ENCODE assay signal across 9 cellular contexts in genomic region chr6:132780770-132781371, GRCh38.
A peak's percentile ranks its signal among the peaks of the same experiment; 100 is the strongest.
DNase-seq lines count a peak whose midpoint lies in the region; ATAC-seq and TF ChIP-seq lines count a peak whose summit lies in the region.
"Had no signal": no experiment of that assay in that cellular context is flagged by ENCODE, and none has a peak within 500 bp of the region (broad histone marks: within the 10 kb centered on the region; RNA-seq: fewer than 3 reads in every experiment).

No MANE protein-coding gene starts in this region.

- H2AFZ ChIP-seq in OCI-LY1 (ENCODE audit: low read length) = no peak overlapping the region

- no peak overlapping the region for H3K27ac ChIP-seq in OCI-LY1 (ENCODE audit: low read depth, low read length, poor library complexity, severe bottlenecking)
- H3K27ac ChIP-seq: SJSA1 had no signal

- DNase-seq in ACHN (peak; percentile 23), fibroblast of gingiva (ENCODE audit: low read depth) (peak; percentile 34), NCI-H2227 treated with DMSO at 0.1 percent for 48 hours (lab: John Stamatoyannopoulos, UW) (no peak), NCI-H510A (lab: John Stamatoyannopoulos, UW) (no peak), NCI-H82 (lab: John Stamatoyannopoulos, UW) (no peak)
- DNase-seq in stimulated activated CD4-positive, alpha-beta T cell treated with anti-CD3 and anti-CD28 coated beads, Interleukin-15, amount 100 ng/mL, for 24 hours = no peak

- H3K4me1 ChIP-seq in OCI-LY1 (ENCODE audit: insufficient read depth, low read length, severe bottlenecking) = no peaks in the 10 kb centered on the region
- H3K4me1 ChIP-seq: SJSA1 had no signal

- in situ Hi-C loops in ACHN (cut with HindIII; ENCODE audit: low pct_ligation_motif_present, low pct_unique_long_range_greater_than_20kb, low sequenced_read_pairs) = loop anchor here (25.0 kb wide), 1 partner anchor 244 kb away; the partner anchor contains the start of gene TAAR9

- H3F3A ChIP-seq in OCI-LY1 (ENCODE audit: insufficient read depth, low read length) = no peaks in the 10 kb centered on the region

- H3K9ac ChIP-seq in OCI-LY1 (ENCODE audit: low read length) = no peak overlapping the region

- H3K27me3 ChIP-seq in OCI-LY1 (ENCODE audit: insufficient read depth, low read length) = no peaks in the 10 kb centered on the region
- H3K27me3 ChIP-seq: SJSA1 had no signal

- peak; percentile 75 for ATAC-seq in GM19351 (IDR thresholded peaks at IDR 0.05; ENCODE audit: unreplicated experiment)

- no peaks in the 10 kb centered on the region for H4K20me1 ChIP-seq in OCI-LY1 (ENCODE audit: insufficient read depth, low read length)

- H3K79me2 ChIP-seq in OCI-LY1 (ENCODE audit: insufficient read depth, low read length) = no peaks in the 10 kb centered on the region

- TF ChIP-seq CTCF in OCI-LY1 (IDR thresholded peaks at IDR 0.05; ENCODE audit: low read length) = peak; percentile 38

- H3K9me3 ChIP-seq in OCI-LY1 (ENCODE audit: low read length) = no peaks in the 10 kb centered on the region
- H3K9me3 ChIP-seq: SJSA1 had no signal

- no peaks in the 10 kb centered on the region for H3K9me2 ChIP-seq in OCI-LY1 (ENCODE audit: low read depth, low read length)

- H3K4me2 ChIP-seq in OCI-LY1 (ENCODE audit: low read length) = no peak overlapping the region

- H3K36me3 ChIP-seq in OCI-LY1 (ENCODE audit: insufficient read depth, low read length) = no peaks in the 10 kb centered on the region
- H3K36me3 ChIP-seq: SJSA1 had no signal

- no peak overlapping the region for H3K4me3 ChIP-seq in OCI-LY1 (ENCODE audit: low read depth, low read length, poor library complexity, severe bottlenecking)
- H3K4me3 ChIP-seq: SJSA1 had no signal

Comparison
In these comparisons a context has a peak if more than half of its experiments do, and no peak if none do; other contexts are left out.
1. DNase-seq: peak in ACHN (single experiment) and fibroblast of gingiva (single experiment); none in NCI-H2227 treated with DMSO at 0.1 percent for 48 hours (single experiment), stimulated activated CD4-positive, alpha-beta T cell treated with anti-CD3 and anti-CD28 coated beads, Interleukin-15, amount 100 ng/mL, for 24 hours (single experiment), NCI-H510A (single experiment) and NCI-H82 (single experiment).